8 cellular contexts compared by ENCODE assay signal in genomic region chr11:65786786-65787636, GRCh38. TPM values are rescaled to one million over a fixed set of nuclear protein-coding genes. Genes with fewer than 3 reads are reported as not detected.
DNase-seq lines count a peak whose midpoint lies in the region.

Gene OVOL1, plus strand, starts transcription at chr11:65787063. Its CDS starts 311 bp downstream, at chr11:65787374.

- H3K9me3 Mint-ChIP-seq in IgD-negative memory B cell = no peaks in the 10 kb centered on the region
- H3K9me3 Mint-ChIP-seq in activated naive CD4-positive, alpha-beta T cell treated with anti-CD3 and anti-CD28 coated beads, Interleukin-2, amount 50 U/mL, for 24 hours = no peaks in the 10 kb centered on the region

- no peaks in the 10 kb centered on the region for H3K36me3 ChIP-seq in mucosa of rectum (ENCODE audit: control insufficient read depth in 2 of 2, insufficient read depth in 2 of 2, low read length in 2 of 2)

- H3K9me3 ChIP-seq in mucosa of rectum (ENCODE audit: control insufficient read depth in 2 of 2, low read length in 2 of 2) = no peaks in the 10 kb centered on the region

- H3K4me1 Mint-ChIP-seq in IgD-negative memory B cell = peaks cover 16 to 24% (median 21%) of the 10 kb centered on the region in 3 donors
- peaks cover 14% of the 10 kb centered on the region for H3K4me1 Mint-ChIP-seq in activated naive CD4-positive, alpha-beta T cell treated with anti-CD3 and anti-CD28 coated beads, Interleukin-2, amount 50 U/mL, for 24 hours

- peaks cover 28 to 34% of the 10 kb centered on the region in 2 donors for H3K4me1 ChIP-seq in mucosa of rectum (ENCODE audit: control insufficient read depth in 2 of 2, insufficient read depth in 2 of 2, low read length in 2 of 2)

- DNase-seq in CD1c-positive myeloid dendritic cell (ENCODE audit: extremely low spot score) (peak; percentile 17), NCI-H1092 (lab: John Stamatoyannopoulos, UW) (no peak), hypothalamus (lab: John Stamatoyannopoulos, UW) (no peak), SW480 (ENCODE audit: low spot score) (no peak)
- DNase-seq in activated CD4-positive, CD25-positive, alpha-beta regulatory T cell (lab: John Stamatoyannopoulos, UW) = no peak

- H3K27ac Mint-ChIP-seq in IgD-negative memory B cell = peak within 1 kb of the TSS in 2 of 3 donors; percentile 71 to 80
- no peak within 1 kb of the TSS for H3K27ac Mint-ChIP-seq in activated naive CD4-positive, alpha-beta T cell treated with anti-CD3 and anti-CD28 coated beads, Interleukin-2, amount 50 U/mL, for 24 hours

- peak within 1 kb of the TSS; percentile 85 to 87 for H3K4me3 ChIP-seq in mucosa of rectum (ENCODE audit: low read length in 2 of 2)

- H3K4me3 Mint-ChIP-seq in IgD-negative memory B cell = peak within 1 kb of the TSS; percentile 75 to 97 (median 80)
- peak within 1 kb of the TSS; percentile 83 for H3K4me3 Mint-ChIP-seq in activated naive CD4-positive, alpha-beta T cell treated with anti-CD3 and anti-CD28 coated beads, Interleukin-2, amount 50 U/mL, for 24 hours

- peaks cover 24% of the 10 kb centered on the region for H3K27me3 Mint-ChIP-seq in IgD-negative memory B cell
- peaks cover 31% of the 10 kb centered on the region for H3K27me3 Mint-ChIP-seq in activated naive CD4-positive, alpha-beta T cell treated with anti-CD3 and anti-CD28 coated beads, Interleukin-2, amount 50 U/mL, for 24 hours

- peak within 1 kb of the TSS; percentile 90 to 92 for H3K27ac ChIP-seq in mucosa of rectum (ENCODE audit: low read depth in 2 of 2, low read length in 2 of 2)

- peak within 1 kb of the TSS; percentile 88 to 93 for H3K9ac ChIP-seq in mucosa of rectum (ENCODE audit: low read depth in 1 of 2, low read length in 2 of 2)

- H3K36me3 Mint-ChIP-seq in IgD-negative memory B cell = peaks cover 2% of the 10 kb centered on the region
- H3K36me3 Mint-ChIP-seq in activated naive CD4-positive, alpha-beta T cell treated with anti-CD3 and anti-CD28 coated beads, Interleukin-2, amount 50 U/mL, for 24 hours = no peaks in the 10 kb centered on the region

- H3K27me3 ChIP-seq in mucosa of rectum (ENCODE audit: control insufficient read depth in 2 of 2, insufficient read depth in 2 of 2, low read length in 2 of 2) = peaks cover 4 to 11% of the 10 kb centered on the region in 2 donors

RNA-seq across cellular contexts. Expression of gene OVOL1, which starts in this region (rescaled TPM):
- not detected for polyA plus RNA-seq in IgD-negative memory B cell
